ENCODE assay signal across 8 cellular contexts in genomic region chr17:68020451-68020779, GRCh38. TPM values are rescaled to one million over a fixed set of nuclear protein-coding genes. Genes with fewer than 3 reads are reported as not detected.
DNase-seq lines count a peak whose midpoint lies in the region; ATAC-seq and TF ChIP-seq lines count a peak whose summit lies in the region.

No MANE protein-coding gene starts in this region.

- peak overlapping the region; percentile 73 for H4K8ac ChIP-seq in mesenchymal stem cell (ENCODE audit: low read length)

- TF ChIP-seq POLR2A in vagina (IDR thresholded peaks at IDR 0.05) = no peak

- no peak overlapping the region for H2BK12ac ChIP-seq in mesenchymal stem cell (ENCODE audit: low read length in 2 of 2)

- 4% methylated on average over 4 of the region's 10 CpGs for WGBS in mesenchymal stem cell

- ATAC-seq in HG02678 (IDR thresholded peaks at IDR 0.05; ENCODE audit: unreplicated experiment) = no peak

- H3K14ac ChIP-seq in mesenchymal stem cell (ENCODE audit: low read length in 2 of 2) = peak overlapping the region in 1 of 2 experiments; percentile 81

- H3K9me3 ChIP-seq in mesenchymal stem cell (ENCODE audit: control insufficient read depth, low read length) (no peaks in the 10 kb centered on the region), vagina (no peaks in the 10 kb centered on the region)

- H3K27me3 ChIP-seq in mesenchymal stem cell (ENCODE audit: control insufficient read depth in 1 of 2, insufficient read depth in 1 of 2, low read length in 2 of 2) (no peaks in the 10 kb centered on the region), vagina (no peaks in the 10 kb centered on the region)

- TF ChIP-seq CTCF in LNCaP clone FGC (IDR thresholded peaks at IDR 0.05; ENCODE audit: control insufficient read depth, extremely low read depth, insufficient read depth) = no peak
- TF ChIP-seq CTCF in vagina (IDR thresholded peaks at IDR 0.05) = no peak

- intact Hi-C loops in vagina (cut with DNase I) = no loop called here

- peak overlapping the region in 1 of 2 experiments; percentile 86 for H3K4ac ChIP-seq in mesenchymal stem cell (ENCODE audit: low read depth in 1 of 2, low read length in 2 of 2)

- no peak overlapping the region for H2BK5ac ChIP-seq in mesenchymal stem cell (ENCODE audit: low read depth, low read length, poor library complexity, severe bottlenecking)

- H3K4me3 ChIP-seq in LNCaP clone FGC (ENCODE audit: low read depth, low read length) (peak overlapping the region; percentile 61), mesenchymal stem cell (ENCODE audit: insufficient read depth in 1 of 2, low read depth in 1 of 2, low read length in 2 of 2) (peak overlapping the region; percentile 65 to 84), vagina (peak overlapping the region; percentile 55 to 62)

- H2AK5ac ChIP-seq in mesenchymal stem cell (ENCODE audit: low read length, severe bottlenecking) = no peak overlapping the region

- peak overlapping the region; percentile 96 for H3K4me2 ChIP-seq in mesenchymal stem cell (ENCODE audit: low read length, poor library complexity, severe bottlenecking)

- H3K9ac ChIP-seq in mesenchymal stem cell (ENCODE audit: low read length) = peak overlapping the region; percentile 83

- H3K27ac ChIP-seq in caudate nucleus (ENCODE audit: low read depth, low read length) = peak overlapping the region; percentile 90
- peak overlapping the region; percentile 67 for H3K27ac ChIP-seq in mesenchymal stem cell (ENCODE audit: low read length, poor library complexity, severe bottlenecking)
- peak overlapping the region; percentile 91 for H3K27ac ChIP-seq in vagina

- H2BK15ac ChIP-seq in mesenchymal stem cell (ENCODE audit: low read depth, poor library complexity, severe bottlenecking) = no peak overlapping the region

- H3K36me3 ChIP-seq in mesenchymal stem cell (ENCODE audit: control insufficient read depth in 1 of 2, insufficient read depth in 2 of 2, low read depth in 1 of 2, low read length in 2 of 2) (no peaks in the 10 kb centered on the region), vagina (no peaks in the 10 kb centered on the region)

- no peaks in the 10 kb centered on the region for H3K4me1 ChIP-seq in mesenchymal stem cell (ENCODE audit: control insufficient read depth, insufficient read depth, low read depth, low read length)
- peaks cover 5% of the 10 kb centered on the region for H3K4me1 ChIP-seq in vagina

- H2AFZ ChIP-seq in mesenchymal stem cell (ENCODE audit: low read depth, low read length) = peak overlapping the region; percentile 76

- no peak overlapping the region for H3K23ac ChIP-seq in mesenchymal stem cell (ENCODE audit: low read length in 2 of 2)

- no peak overlapping the region for H4K91ac ChIP-seq in mesenchymal stem cell (ENCODE audit: low read length)

- peak; percentile 61 for DNase-seq in NCI-H1694 treated with DMSO at 0.1 percent for 48 hours (lab: John Stamatoyannopoulos, UW)
- no peak for DNase-seq in NCI-H1694 (lab: John Stamatoyannopoulos, UW)
- no peak for DNase-seq in LNCaP clone FGC (ENCODE audit: low read depth)
- DNase-seq in caudate nucleus (lab: John Stamatoyannopoulos, UW) = no peak
- no peak for DNase-seq in mesenchymal stem cell
- no peak for DNase-seq in vagina (ENCODE audit: extremely low spot score in 2 of 2)
- DNase-seq in D341Med (ENCODE audit: low spot score) = no peak

- no peaks in the 10 kb centered on the region for H3K79me1 ChIP-seq in mesenchymal stem cell (replicated peaks; ENCODE audit: low read length, poor library complexity, severe bottlenecking)

- H3K18ac ChIP-seq in mesenchymal stem cell (ENCODE audit: low read depth in 1 of 2, low read length in 2 of 2) = peak overlapping the region; percentile 72 to 76

- H2BK120ac ChIP-seq in mesenchymal stem cell (ENCODE audit: low read depth, low read length) = no peak overlapping the region

RNA-seq across cellular contexts. Expression of gene KPNA2, which starts 15.1 kb away (rescaled TPM):
- 92.3 TPM for polyA plus RNA-seq in mesenchymal stem cell (2013, experiment 1 of 2)
- polyA plus RNA-seq in mesenchymal stem cell (2013, experiment 2 of 2) = 90.7 TPM
- total RNA-seq in vagina = 29.7 TPM

RNA-seq across cellular contexts. Expression of gene C17orf58, which starts 24.1 kb away (rescaled TPM):
- 15.1 TPM for polyA plus RNA-seq in mesenchymal stem cell (2013, experiment 1 of 2)
- 15.3 TPM for polyA plus RNA-seq in mesenchymal stem cell (2013, experiment 2 of 2)
- total RNA-seq in vagina = 9.8 TPM
